In the genomic region with DNA sequence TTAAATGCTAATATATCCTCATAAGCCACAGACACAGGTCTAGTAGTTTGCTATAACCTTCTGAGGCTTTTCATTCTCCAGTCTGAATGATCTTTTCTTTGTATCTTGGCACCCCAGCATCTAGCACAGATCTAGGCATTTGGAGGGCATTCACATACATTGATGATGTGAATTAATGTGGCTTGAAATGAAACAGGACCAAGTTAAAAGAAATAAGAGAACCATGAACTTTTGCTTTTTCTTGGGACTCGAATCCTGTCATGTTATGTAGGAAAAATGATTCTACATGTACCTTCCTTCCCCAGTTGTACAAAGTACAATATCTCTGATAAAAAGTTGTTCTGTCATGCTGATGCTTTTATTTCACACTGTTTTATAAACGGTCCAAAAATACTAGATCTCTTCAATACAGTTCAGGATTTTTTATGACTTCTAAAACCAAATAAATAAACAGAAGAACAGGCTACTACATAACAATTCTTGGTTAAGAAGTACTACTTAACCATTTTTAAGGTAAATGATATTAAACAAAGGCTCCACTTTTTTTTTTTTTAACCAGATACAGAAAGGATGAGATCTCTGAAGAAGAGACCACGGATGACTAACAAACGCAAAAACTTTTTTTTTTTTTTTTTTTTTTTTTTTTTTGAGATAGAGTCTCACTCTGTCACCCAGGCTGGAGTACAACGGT, we compare ENCODE assay signal across 13 cellular contexts. TPM values are rescaled to one million over a fixed set of nuclear protein-coding genes. Genes with fewer than 3 reads are reported as not detected.
DNase-seq lines count a peak whose midpoint lies in the region; ATAC-seq and TF ChIP-seq lines count a peak whose summit lies in the region.
"Had no signal": no experiment of that assay in that cellular context is flagged by ENCODE, and none has a peak within 500 bp of the region (broad histone marks: within the 10 kb centered on the region; RNA-seq: fewer than 3 reads in every experiment).

No MANE protein-coding gene starts in this region.

- no peaks in the 10 kb centered on the region for H3K9me3 ChIP-seq in stomach

- TF ChIP-seq POLR2A in stomach (IDR thresholded peaks at IDR 0.05), result no peak

- no peak for TF ChIP-seq CTCF in brain microvascular endothelial cell (IDR thresholded peaks at IDR 0.05; ENCODE audit: low read depth, low read length, missing control alignments)
- no peak for TF ChIP-seq CTCF in mesothelial cell of epicardium (IDR thresholded peaks at IDR 0.05; ENCODE audit: unreplicated experiment)
- TF ChIP-seq CTCF in stomach (IDR thresholded peaks at IDR 0.05), result no peak

- H3K27me3 Mint-ChIP-seq in mesothelial cell of epicardium (ENCODE audit: low read depth), result peaks cover 4% of the 10 kb centered on the region
- peaks cover 48% of the 10 kb centered on the region for H3K27me3 Mint-ChIP-seq in stimulated activated naive CD8-positive, alpha-beta T cell treated with anti-CD3 and anti-CD28 coated beads, Interleukin-15, amount 100 ng/mL, for 72 hours

- no peaks in the 10 kb centered on the region for H3K36me3 Mint-ChIP-seq in mesothelial cell of epicardium

- in situ Hi-C loops in brain microvascular endothelial cell (cut with HindIII; ENCODE audit: low pct_ligation_motif_present, low sequenced_read_pairs), result no loop called here

- H3K27me3 ChIP-seq in brain microvascular endothelial cell (replicated peaks) (no peaks in the 10 kb centered on the region), stomach (no peaks in the 10 kb centered on the region)

- no peak for TF ChIP-seq EP300 in stomach (IDR thresholded peaks at IDR 0.05)

- WGBS in stomach, 5 donors, result 65 to 82% (median 67%) methylated on average over 5 of the region's 5 CpGs

- peak overlapping the region; percentile 4 for H3K27ac Mint-ChIP-seq in mesothelial cell of epicardium
- no peak overlapping the region for H3K27ac Mint-ChIP-seq in stimulated activated naive CD8-positive, alpha-beta T cell treated with anti-CD3 and anti-CD28 coated beads, Interleukin-15, amount 100 ng/mL, for 72 hours

- peaks cover 52 to 90% (median 73%) of the 10 kb centered on the region in 4 donors for H3K4me1 ChIP-seq in stomach

- peaks cover 50% of the 10 kb centered on the region for H3K4me1 Mint-ChIP-seq in mesothelial cell of epicardium
- peaks cover 39% of the 10 kb centered on the region for H3K4me1 Mint-ChIP-seq in stimulated activated naive CD8-positive, alpha-beta T cell treated with anti-CD3 and anti-CD28 coated beads, Interleukin-15, amount 100 ng/mL, for 72 hours

- DNase-seq in ELR (ENCODE audit: low read depth) (peak; percentile 18), brain microvascular endothelial cell (no peak), mesothelial cell of epicardium (ENCODE audit: low spot score in 2 of 2, unreplicated experiment in 2 of 2) (no peak), stomach (no peak), foreskin melanocyte (no peak), HuH-7 (ENCODE audit: low spot score) (no peak)
- no peak for DNase-seq in stimulated activated naive CD8-positive, alpha-beta T cell treated with anti-CD3 and anti-CD28 coated beads, Interleukin-15, amount 100 ng/mL, for 72 hours
- DNase-seq: NCI-H1105 treated with DMSO at 0.1 percent for 48 hours, NCI-H226 had no signal

- H3K27ac ChIP-seq in brain microvascular endothelial cell (peak overlapping the region; percentile 78), stomach (peak overlapping the region in 4 of 5 donors; percentile 84 to 90 (median 88))

- intact Hi-C loops in stomach (cut with DNase I; ENCODE audit: low total_unique reads), result loop anchor here (5.0 kb wide), 1 partner anchor 117 kb away; no protein-coding TSS in a partner anchor

- no peaks in the 10 kb centered on the region for H3K9me3 Mint-ChIP-seq in mesothelial cell of epicardium
- H3K9me3 Mint-ChIP-seq in stimulated activated naive CD8-positive, alpha-beta T cell treated with anti-CD3 and anti-CD28 coated beads, Interleukin-15, amount 100 ng/mL, for 72 hours, result no peaks in the 10 kb centered on the region
- H3K9me3 Mint-ChIP-seq: central memory CD8-positive, alpha-beta T cell had no signal

- no peak overlapping the region for H3K4me3 ChIP-seq in brain microvascular endothelial cell (ENCODE audit: low read depth, low read length)
- no peak overlapping the region for H3K4me3 ChIP-seq in stomach
- H3K4me3 ChIP-seq: smooth muscle cell had no signal

- no peaks in the 10 kb centered on the region for H3K36me3 ChIP-seq in brain microvascular endothelial cell (replicated peaks)
- no peaks in the 10 kb centered on the region for H3K36me3 ChIP-seq in stomach

- H3K4me3 Mint-ChIP-seq in mesothelial cell of epicardium, result no peak overlapping the region
- H3K4me3 Mint-ChIP-seq in stimulated activated naive CD8-positive, alpha-beta T cell treated with anti-CD3 and anti-CD28 coated beads, Interleukin-15, amount 100 ng/mL, for 72 hours, result no peak overlapping the region

- no peak for ATAC-seq in stimulated activated naive CD8-positive, alpha-beta T cell treated with anti-CD3 and anti-CD28 coated beads, Interleukin-15, amount 100 ng/mL, for 72 hours
- ATAC-seq in HG03432 (IDR thresholded peaks at IDR 0.05; ENCODE audit: unreplicated experiment), result no peak
- ATAC-seq: esophagus mucosa had no signal

RNA-seq across cellular contexts. Expression of gene SORT1, which starts 3.0 kb away (rescaled TPM):
- 39.1 to 45.5 TPM (median 40.6 TPM) in 3 replicates for total RNA-seq in mesothelial cell of epicardium
- 100 to 1,000 TPM in 1 of 5 donors, 10 to 100 TPM in 4; 35.3 to 481 (median 48.1) TPM for total RNA-seq in stomach
- 10 to 100 TPM in 2 of 3 donors, 1 to 10 TPM in 1; 4.6 to 12.6 (median 10.5) TPM for polyA plus RNA-seq in stomach

RNA-seq across cellular contexts. Expression of gene PSMA5, which starts 31.5 kb away (rescaled TPM):
- total RNA-seq in mesothelial cell of epicardium (67.2 to 70.9 TPM (median 69.7 TPM) in 3 replicates), stomach (10 to 100 TPM in 3 of 5 donors, 1 to 10 TPM in 2; 5.3 to 39.3 (median 11.3) TPM)
- polyA plus RNA-seq in stomach, result 10 to 100 TPM; 44.7 to 84.2 (median 50.6) TPM
